19 cellular contexts compared by ENCODE assay signal in the genomic region with DNA sequence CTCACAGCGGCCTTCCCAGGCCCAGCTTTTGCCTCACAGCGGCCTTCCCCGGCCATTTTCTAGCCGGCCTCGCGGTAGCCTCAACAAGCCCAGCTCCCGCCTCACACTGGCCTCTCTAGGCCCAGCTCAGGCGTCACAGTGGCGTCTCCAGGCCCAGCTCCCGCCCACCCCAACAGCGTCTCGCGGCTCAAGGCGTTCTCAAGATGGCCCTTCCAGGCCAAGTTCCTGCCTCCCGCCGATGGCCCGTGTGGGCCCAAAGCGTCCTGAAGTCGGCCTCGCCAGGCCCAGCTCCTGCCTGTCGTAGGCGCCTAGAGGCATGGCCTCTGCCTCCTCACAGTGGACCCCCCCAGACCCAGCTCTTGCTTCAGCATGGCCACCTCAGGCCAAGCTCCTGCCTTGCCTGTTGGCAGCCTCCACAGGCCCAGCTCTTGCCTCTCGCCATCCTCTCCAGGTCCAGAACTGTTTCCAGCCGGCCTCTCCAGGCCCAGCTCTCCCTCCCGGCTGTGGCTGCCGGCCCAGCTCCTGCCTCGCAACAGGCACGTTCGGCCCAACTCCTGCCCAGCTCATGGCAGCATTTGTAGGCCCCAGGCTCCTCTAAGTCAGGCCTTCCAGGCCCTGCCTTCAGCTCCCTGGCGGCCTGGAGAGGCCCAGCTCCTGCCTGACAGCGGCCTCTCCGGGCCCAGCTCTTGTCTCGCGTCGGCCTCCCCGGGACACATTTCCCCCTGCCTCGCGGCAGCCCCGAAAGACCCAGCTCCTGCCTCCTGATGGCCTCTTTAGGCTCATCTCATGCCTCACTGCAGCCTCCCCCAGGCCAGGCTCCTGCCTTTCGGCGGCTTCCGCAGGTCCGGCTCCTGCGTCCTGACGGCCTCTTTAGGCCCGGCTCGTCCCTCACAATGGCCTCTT. TPM values are rescaled to one million over a fixed set of nuclear protein-coding genes. Genes with fewer than 3 reads are reported as not detected.
DNase-seq lines count a peak whose midpoint lies in the region; ATAC-seq and TF ChIP-seq lines count a peak whose summit lies in the region.
"Had no signal": no experiment of that assay in that cellular context is flagged by ENCODE, and none has a peak within 500 bp of the region (broad histone marks: within the 10 kb centered on the region; RNA-seq: fewer than 3 reads in every experiment).

No MANE protein-coding gene starts in this region.

- no peak overlapping the region for H2BK12ac ChIP-seq in H9 (ENCODE audit: insufficient read length, low read depth, low read length)

- no peaks in the 10 kb centered on the region for H3K23me2 ChIP-seq in H9 (ENCODE audit: insufficient read length, low read depth, low read length, poor library complexity, severe bottlenecking)

- TF ChIP-seq CTCF in H9 (conservative IDR thresholded peaks at IDR 0.05) (no peak), lower lobe of right lung (IDR thresholded peaks at IDR 0.05) (no peak)

- H3K36me3 Mint-ChIP-seq in H9 (ENCODE audit: insufficient read depth in 1 of 3, low read depth in 3 of 3) = peaks cover 0 to 16% (median 12%) of the 10 kb centered on the region in 3 experiments; a peak in 4 of 7 replicates
- H3K36me3 Mint-ChIP-seq in activated T-helper 17 cell treated with anti-CD3 and anti-CD28 coated beads, Interleukin-2, amount 50 U/mL, for 72 hours (ENCODE audit: low read depth) = no peaks in the 10 kb centered on the region
- peaks cover 7 to 34% of the 10 kb centered on the region in 2 donors for H3K36me3 Mint-ChIP-seq in stimulated activated naive B cell treated with anti-CD40 and anti-IgM and Interleukin-4, amounts not matched to agents 10 μg/mL and 1 μg/mL and 100 μg/mL, for 72 hours
- peaks cover 12% of the 10 kb centered on the region for H3K36me3 Mint-ChIP-seq in stimulated activated memory B cell treated with anti-CD40 and anti-IgM and Interleukin-4, amounts not matched to agents 10 μg/mL and 1 μg/mL and 100 μg/mL, for 72 hours

- H2BK5ac ChIP-seq in H9 (ENCODE audit: insufficient read length, low read length) = no peak overlapping the region

- H3K27ac ChIP-seq in H9 (ENCODE audit: insufficient read length, low read depth, low read length) (no peak overlapping the region), lower lobe of right lung (no peak overlapping the region)
- H3K27ac ChIP-seq: HL-60, SJCRH30 had no signal

- H3K18ac ChIP-seq in H9 (ENCODE audit: insufficient read length, low read depth, low read length) = no peak overlapping the region

- H3T11ph ChIP-seq in H9 (ENCODE audit: low read length) = no peak overlapping the region

- intact Hi-C loops in lower lobe of right lung (cut with DNase I) = no loop called here

- H3K79me2 ChIP-seq in H9 (ENCODE audit: insufficient read depth, low read length) = no peaks in the 10 kb centered on the region

- H2BK20ac ChIP-seq in H9 (ENCODE audit: low read depth, low read length, poor library complexity, severe bottlenecking) = no peak overlapping the region

- no peak overlapping the region for H3K4me3 ChIP-seq in lower lobe of right lung
- H3K4me3 ChIP-seq: SJCRH30 had no signal

- no peaks in the 10 kb centered on the region for H3K9me3 Mint-ChIP-seq in H9
- H3K9me3 Mint-ChIP-seq in activated T-helper 17 cell treated with anti-CD3 and anti-CD28 coated beads, Interleukin-2, amount 50 U/mL, for 72 hours = no peaks in the 10 kb centered on the region
- no peaks in the 10 kb centered on the region for H3K9me3 Mint-ChIP-seq in stimulated activated naive B cell treated with anti-CD40 and anti-IgM and Interleukin-4, amounts not matched to agents 10 μg/mL and 1 μg/mL and 100 μg/mL, for 72 hours
- H3K9me3 Mint-ChIP-seq in stimulated activated memory B cell treated with anti-CD40 and anti-IgM and Interleukin-4, amounts not matched to agents 10 μg/mL and 1 μg/mL and 100 μg/mL, for 72 hours = no peaks in the 10 kb centered on the region

- H3K36me3 ChIP-seq in lower lobe of right lung = peaks cover 32% of the 10 kb centered on the region
- H3K36me3 ChIP-seq: BE2C had no signal

- no peak overlapping the region for H3K4me2 ChIP-seq in H9 (ENCODE audit: insufficient read depth, insufficient read length, low read length)

- H2BK120ac ChIP-seq in H9 (ENCODE audit: low read depth, low read length, poor library complexity, severe bottlenecking) = no peak overlapping the region

- no peak overlapping the region for H3K4ac ChIP-seq in H9 (ENCODE audit: low read depth, low read length)

- H3K4me1 Mint-ChIP-seq in H9 = peaks cover 0 to 9% of the 10 kb centered on the region in 2 experiments; a peak in 2 of 4 replicates
- H3K4me1 Mint-ChIP-seq in activated T-helper 17 cell treated with anti-CD3 and anti-CD28 coated beads, Interleukin-2, amount 50 U/mL, for 72 hours = no peaks in the 10 kb centered on the region
- H3K4me1 Mint-ChIP-seq in stimulated activated naive B cell treated with anti-CD40 and anti-IgM and Interleukin-4, amounts not matched to agents 10 μg/mL and 1 μg/mL and 100 μg/mL, for 72 hours = no peaks in the 10 kb centered on the region
- H3K4me1 Mint-ChIP-seq in stimulated activated memory B cell treated with anti-CD40 and anti-IgM and Interleukin-4, amounts not matched to agents 10 μg/mL and 1 μg/mL and 100 μg/mL, for 72 hours = no peaks in the 10 kb centered on the region

- no peak overlapping the region for H4K5ac ChIP-seq in H9 (ENCODE audit: insufficient read length, low read depth, low read length)

- no peak overlapping the region for H4K8ac ChIP-seq in H9 (replicated peaks; ENCODE audit: insufficient read length, low read depth, low read length)

- H3K27me3 Mint-ChIP-seq in H9 (ENCODE audit: low read depth) = no peaks in the 10 kb centered on the region
- no peaks in the 10 kb centered on the region for H3K27me3 Mint-ChIP-seq in activated T-helper 17 cell treated with anti-CD3 and anti-CD28 coated beads, Interleukin-2, amount 50 U/mL, for 72 hours
- no peaks in the 10 kb centered on the region for H3K27me3 Mint-ChIP-seq in stimulated activated naive B cell treated with anti-CD40 and anti-IgM and Interleukin-4, amounts not matched to agents 10 μg/mL and 1 μg/mL and 100 μg/mL, for 72 hours
- no peaks in the 10 kb centered on the region for H3K27me3 Mint-ChIP-seq in stimulated activated memory B cell treated with anti-CD40 and anti-IgM and Interleukin-4, amounts not matched to agents 10 μg/mL and 1 μg/mL and 100 μg/mL, for 72 hours

- no peaks in the 10 kb centered on the region for H4K20me1 ChIP-seq in H9 (ENCODE audit: control insufficient read depth, insufficient read depth, insufficient read length)

- H2BK15ac ChIP-seq in H9 (ENCODE audit: low read depth, low read length) = no peak overlapping the region

- H3K56ac ChIP-seq in H9 (ENCODE audit: insufficient read length, low read depth, low read length) = no peak overlapping the region

- no peak overlapping the region for H3K9ac ChIP-seq in H9 (ENCODE audit: extremely low read depth, insufficient read length, low read length)

- no peaks in the 10 kb centered on the region for H3K79me1 ChIP-seq in H9 (ENCODE audit: insufficient read depth, low read depth, low read length, poor library complexity, severe bottlenecking)

- peak; percentile 33 for DNase-seq in H9
- no peak for DNase-seq in lower lobe of right lung
- DNase-seq in stimulated activated naive B cell treated with anti-CD40 and anti-IgM and Interleukin-4, amounts not matched to agents 10 μg/mL and 1 μg/mL and 100 μg/mL, for 72 hours = no peak
- DNase-seq in NCI-H69 (lab: John Stamatoyannopoulos, UW) = no peak
- DNase-seq: BE2C, DMS79, HCEC 1CT, KG1, NCI-H1105, NCI-H146, NCI-H2029, NCI-H2227 treated with DMSO at 0.1 percent for 48 hours, NCI-H510A treated with DMSO at 0.1 percent for 48 hours, NCI-H774, SJCRH30 had no signal

- no peak overlapping the region for H2AK5ac ChIP-seq in H9 (ENCODE audit: insufficient read length, low read length)

- no peak overlapping the region for H3K14ac ChIP-seq in H9 (ENCODE audit: insufficient read depth, low read length)

- H3K27me3 ChIP-seq in H9 (ENCODE audit: insufficient read depth, low read length) = no peaks in the 10 kb centered on the region
- H3K27me3 ChIP-seq in lower lobe of right lung (ENCODE audit: low read depth) = no peaks in the 10 kb centered on the region
- H3K27me3 ChIP-seq: BE2C, SJCRH30 had no signal

- H4K91ac ChIP-seq in H9 (ENCODE audit: insufficient read length, low read depth, low read length) = no peak overlapping the region

- peak overlapping the region in 2 of 3 experiments; percentile 69 to 94; a peak in 4 of 7 replicates for H3K27ac Mint-ChIP-seq in H9
- H3K27ac Mint-ChIP-seq in activated T-helper 17 cell treated with anti-CD3 and anti-CD28 coated beads, Interleukin-2, amount 50 U/mL, for 72 hours = peak overlapping the region; percentile 17
- H3K27ac Mint-ChIP-seq in stimulated activated naive B cell treated with anti-CD40 and anti-IgM and Interleukin-4, amounts not matched to agents 10 μg/mL and 1 μg/mL and 100 μg/mL, for 72 hours = peak overlapping the region; percentile 59
- no peak overlapping the region for H3K27ac Mint-ChIP-seq in stimulated activated memory B cell treated with anti-CD40 and anti-IgM and Interleukin-4, amounts not matched to agents 10 μg/mL and 1 μg/mL and 100 μg/mL, for 72 hours

- H3K23ac ChIP-seq in H9 (ENCODE audit: insufficient read length, low read depth, low read length) = no peak overlapping the region

- H3K9me3 ChIP-seq in H9 (ENCODE audit: control insufficient read depth, low read depth, low read length) (no peaks in the 10 kb centered on the region), lower lobe of right lung (no peaks in the 10 kb centered on the region)
- H3K9me3 ChIP-seq: BE2C, SJCRH30 had no signal

- H3K4me3 Mint-ChIP-seq in H9 = no peak overlapping the region
- no peak overlapping the region for H3K4me3 Mint-ChIP-seq in activated T-helper 17 cell treated with anti-CD3 and anti-CD28 coated beads, Interleukin-2, amount 50 U/mL, for 72 hours
- no peak overlapping the region for H3K4me3 Mint-ChIP-seq in stimulated activated naive B cell treated with anti-CD40 and anti-IgM and Interleukin-4, amounts not matched to agents 10 μg/mL and 1 μg/mL and 100 μg/mL, for 72 hours
- H3K4me3 Mint-ChIP-seq in stimulated activated memory B cell treated with anti-CD40 and anti-IgM and Interleukin-4, amounts not matched to agents 10 μg/mL and 1 μg/mL and 100 μg/mL, for 72 hours = no peak overlapping the region

- H2AFZ ChIP-seq in H9 (ENCODE audit: low read length) = no peak overlapping the region

- no peaks in the 10 kb centered on the region for H3K4me1 ChIP-seq in H9 (ENCODE audit: insufficient read depth, low read length)
- H3K4me1 ChIP-seq in lower lobe of right lung = no peaks in the 10 kb centered on the region
- H3K4me1 ChIP-seq: BE2C, SJCRH30 had no signal

- WGBS in H9 (ENCODE audit: extremely low coverage, insufficient read length, low lambda C conversion rate) = no CpG with 5 or more reads among the region's 47 CpGs

- no peak for ATAC-seq in activated T-helper 17 cell treated with anti-CD3 and anti-CD28 coated beads, Interleukin-2, amount 50 U/mL, for 72 hours (replicated peaks)
- ATAC-seq in lower lobe of right lung (peak; percentile 7 to 27), GM21526 (IDR thresholded peaks at IDR 0.05; ENCODE audit: low FRiP score, unreplicated experiment) (no peak)
- ATAC-seq in stimulated activated naive B cell treated with anti-CD40 and anti-IgM and Interleukin-4, amounts not matched to agents 10 μg/mL and 1 μg/mL and 100 μg/mL, for 72 hours (replicated peaks) = no peak
- no peak for ATAC-seq in stimulated activated memory B cell treated with anti-CD40 and anti-IgM and Interleukin-4, amounts not matched to agents 10 μg/mL and 1 μg/mL and 100 μg/mL, for 72 hours

RNA-seq across cellular contexts. Expression of a gene that starts 18.8 kb away (rescaled TPM):
- total RNA-seq in H9 (2021) (74.2 and 74.4 TPM in 2 replicates), lower lobe of right lung (103 TPM)
- 10 to 100 TPM; 67.4 to 85.7 TPM for total RNA-seq in activated T-helper 17 cell treated with anti-CD3 and anti-CD28 coated beads, Interleukin-2, amount 50 U/mL, for 72 hours

Comparison
In these comparisons a context has a peak if more than half of its experiments do, and no peak if none do; other contexts are left out.
1. ATAC-seq: peak in lower lobe of right lung (2 of 2); none in activated T-helper 17 cell treated with anti-CD3 and anti-CD28 coated beads, Interleukin-2, amount 50 U/mL, for 72 hours (single experiment), stimulated activated naive B cell treated with anti-CD40 and anti-IgM and Interleukin-4, amounts not matched to agents 10 μg/mL and 1 μg/mL and 100 μg/mL, for 72 hours (0 of 2), GM21526 (single experiment) and stimulated activated memory B cell treated with anti-CD40 and anti-IgM and Interleukin-4, amounts not matched to agents 10 μg/mL and 1 μg/mL and 100 μg/mL, for 72 hours (single experiment).